ENCODE assay signal across 1 cellular context in genomic region chr20:2156666-2157624, GRCh38.
A peak's percentile ranks its signal among the peaks of the same experiment; 100 is the strongest.
TF ChIP-seq lines count a peak whose summit lies in the region.

No MANE protein-coding gene starts in this region.

TF ChIP-seq in HepG2, 621 proteins besides CTCF, POLR2A, EP300 and RAD21 (continued from another document and continues in another):
- TF ChIP-seq ZNF407 (CRISPR knock-in tag; IDR thresholded peaks at IDR 0.05; ENCODE audit: not compliant biosample characterization) = no peak
- TF ChIP-seq HDAC2 (CRISPR knock-in tag; IDR thresholded peaks at IDR 0.05) = peak; percentile 55
- no peak for TF ChIP-seq KLF11 (CRISPR knock-in tag; IDR thresholded peaks at IDR 0.05)
- no peak for TF ChIP-seq JUNB (CRISPR knock-in tag; IDR thresholded peaks at IDR 0.05; ENCODE audit: borderline replicate concordance)
- TF ChIP-seq ATF1 (CRISPR knock-in tag; IDR thresholded peaks at IDR 0.05) = 0 out of 2 replicates have a peak, but pooled peaks have one; percentile 10
- TF ChIP-seq TFDP1 (CRISPR knock-in tag; IDR thresholded peaks at IDR 0.05; ENCODE audit: borderline replicate concordance) = no peak
- no peak for TF ChIP-seq ELK4 (CRISPR knock-in tag; IDR thresholded peaks at IDR 0.05; ENCODE audit: borderline replicate concordance)
- no peak for TF ChIP-seq CBFB (CRISPR knock-in tag; IDR thresholded peaks at IDR 0.05)
- peak; percentile 64 for TF ChIP-seq MED1 (CRISPR knock-in tag; IDR thresholded peaks at IDR 0.05)
- TF ChIP-seq PPARG (CRISPR knock-in tag; conservative IDR thresholded peaks at IDR 0.05) = no peak
- no peak for TF ChIP-seq ZNF569 (CRISPR knock-in tag; IDR thresholded peaks at IDR 0.05; ENCODE audit: borderline replicate concordance)
- TF ChIP-seq ARID3A (IDR thresholded peaks at IDR 0.05; ENCODE audit: low read depth, low read length) = no peak
- no peak; the same call in 1 of the 2 replicates for TF ChIP-seq MZF1 (CRISPR knock-in tag; IDR thresholded peaks at IDR 0.05; ENCODE audit: borderline replicate concordance)
- no peak for TF ChIP-seq NCOA1 (CRISPR knock-in tag; IDR thresholded peaks at IDR 0.05)
- no peak for TF ChIP-seq NFKB2 (CRISPR knock-in tag; IDR thresholded peaks at IDR 0.05; ENCODE audit: borderline replicate concordance)
- peak; percentile 75 for TF ChIP-seq RCOR2 (CRISPR knock-in tag; IDR thresholded peaks at IDR 0.05)
- TF ChIP-seq ZNF503 (CRISPR knock-in tag; IDR thresholded peaks at IDR 0.05) = 0 out of 2 replicates have a peak, but pooled peaks have one; percentile 46
- TF ChIP-seq ZBTB4 (CRISPR knock-in tag; IDR thresholded peaks at IDR 0.05; ENCODE audit: borderline replicate concordance) = no peak
- TF ChIP-seq SP2 (CRISPR knock-in tag; IDR thresholded peaks at IDR 0.05) = no peak
- 0 out of 2 replicates have a peak, but pooled peaks have one; percentile 30 for TF ChIP-seq HNF4G (IDR thresholded peaks at IDR 0.05; ENCODE audit: borderline replicate concordance, low read depth, low read length)
- no peak for TF ChIP-seq HNF4G (CRISPR knock-in tag; IDR thresholded peaks at IDR 0.05; ENCODE audit: borderline replicate concordance, low read depth)
- no peak for TF ChIP-seq SSRP1 (CRISPR knock-in tag; IDR thresholded peaks at IDR 0.05)
- peak; percentile 51 for TF ChIP-seq HDAC1 (CRISPR knock-in tag; IDR thresholded peaks at IDR 0.05)
- TF ChIP-seq LCORL (IDR thresholded peaks at IDR 0.05) = no peak
- 0 out of 2 replicates have a peak, but pooled peaks have one; percentile 17 for TF ChIP-seq LCORL (CRISPR knock-in tag; IDR thresholded peaks at IDR 0.05)
- TF ChIP-seq USF2 (IDR thresholded peaks at IDR 0.05; ENCODE audit: low read depth, low read length) = no peak
- no peak for TF ChIP-seq USF2 (CRISPR knock-in tag; IDR thresholded peaks at IDR 0.05; ENCODE audit: borderline replicate concordance)
- no peak for TF ChIP-seq SAFB2 (CRISPR knock-in tag; IDR thresholded peaks at IDR 0.05; ENCODE audit: borderline replicate concordance, low read depth)
- no peak for TF ChIP-seq PHF5A (CRISPR knock-in tag; IDR thresholded peaks at IDR 0.05; ENCODE audit: low read depth, unreplicated experiment)
- no peak for TF ChIP-seq ZNF160 (CRISPR knock-in tag; IDR thresholded peaks at IDR 0.05)
- no peak for TF ChIP-seq STAG1 (CRISPR knock-in tag; IDR thresholded peaks at IDR 0.05)
- TF ChIP-seq ZNF3 (CRISPR knock-in tag; IDR thresholded peaks at IDR 0.05) = no peak
- TF ChIP-seq HOXA9 (CRISPR knock-in tag; IDR thresholded peaks at IDR 0.05; ENCODE audit: borderline replicate concordance) = no peak
- TF ChIP-seq ZNF282 (IDR thresholded peaks at IDR 0.05; ENCODE audit: partially characterized antibody) = no peak
- TF ChIP-seq ZNF18 (CRISPR knock-in tag; IDR thresholded peaks at IDR 0.05; ENCODE audit: insufficient replicate concordance) = no peak
- no peak for TF ChIP-seq SMAD9 (CRISPR knock-in tag; IDR thresholded peaks at IDR 0.05)
- TF ChIP-seq THAP11 (CRISPR knock-in tag; IDR thresholded peaks at IDR 0.05) = no peak
- TF ChIP-seq ELF1 (CRISPR knock-in tag; IDR thresholded peaks at IDR 0.05) = no peak
- TF ChIP-seq GABPB1 (CRISPR knock-in tag; IDR thresholded peaks at IDR 0.05) = no peak
